36 cellular contexts compared by ENCODE assay signal in the genomic region with DNA sequence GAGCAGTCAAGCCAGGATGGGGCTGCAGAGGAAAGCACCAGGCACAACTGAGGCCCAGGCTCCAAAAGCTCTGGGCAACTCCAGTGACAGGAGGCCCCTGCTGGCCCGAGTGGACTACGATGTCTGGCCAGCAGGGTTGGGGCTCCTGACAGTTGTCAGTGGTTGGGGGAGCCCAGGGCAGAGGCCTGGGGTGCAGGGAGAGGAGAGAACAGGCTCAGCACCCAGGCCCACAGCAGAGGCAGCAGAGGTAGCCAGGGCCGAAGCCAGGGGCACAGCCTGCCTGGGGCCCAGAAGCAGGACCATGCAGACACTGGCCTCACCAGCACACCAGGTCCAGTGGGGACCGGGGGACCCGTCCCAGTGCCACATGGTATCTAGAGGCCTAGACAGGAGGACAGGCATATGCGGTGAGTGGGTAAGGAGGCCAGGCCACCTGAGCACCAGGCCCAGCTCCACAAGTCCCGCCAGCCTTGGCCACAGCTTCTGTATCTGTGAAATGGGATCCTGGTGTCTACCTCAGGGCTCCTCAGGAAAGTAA. TPM values are rescaled to one million over a fixed set of nuclear protein-coding genes. Genes with fewer than 3 reads are reported as not detected.
"Had no signal": no experiment of that assay in that cellular context is flagged by ENCODE, and none has a peak within 500 bp of the region (broad histone marks: within the 10 kb centered on the region; RNA-seq: fewer than 3 reads in every experiment).

No MANE protein-coding gene starts in this region.

- FAIRE-seq: endometrium, endothelial cell of umbilical vein, frontal cortex had no signal

- H3K36me3 Mint-ChIP-seq: activated CD4-positive, alpha-beta memory T cell treated with anti-CD3 and anti-CD28 coated beads for 36 hours; activated CD8-positive, alpha-beta memory T cell treated with anti-CD3 and anti-CD28 coated beads, Interleukin-2, amount 10 ng/mL, durations not matched to agents 7 days and 5 days; activated naive CD4-positive, alpha-beta T cell treated with anti-CD3 and anti-CD28 coated beads, Interleukin-2, amount 50 U/mL, for 24 hours; activated naive CD8-positive, alpha-beta T cell treated with anti-CD3 and anti-CD28 coated beads for 36 hours; brain had no signal

- H3K27ac ChIP-seq: adrenal gland, ascending aorta, breast epithelium, cardiac muscle cell, coronary artery had no signal

- H3K36me3 ChIP-seq: adrenal gland, ascending aorta, breast epithelium, cardiac muscle cell had no signal

- H3K4me1 ChIP-seq: breast epithelium had no signal

- H3K27me3 ChIP-seq: adrenal gland, ascending aorta, breast epithelium, cardiac muscle cell had no signal

- H3K4me3 ChIP-seq: adrenal gland, ascending aorta, breast epithelium, cardiac muscle cell, coronary artery had no signal

- H3K27ac Mint-ChIP-seq: activated CD4-positive, alpha-beta memory T cell treated with anti-CD3 and anti-CD28 coated beads for 36 hours; activated CD4-positive, alpha-beta T cell treated with anti-CD3 and anti-CD28 coated beads for 36 hours; activated CD4-positive, alpha-beta T cell treated with anti-CD3 and anti-CD28 coated beads, Interleukin-2, amount 10 ng/mL, durations not matched to agents 24 days and 14 days; activated CD8-positive, alpha-beta memory T cell treated with anti-CD3 and anti-CD28 coated beads, Interleukin-2, amount 10 ng/mL, durations not matched to agents 7 days and 5 days; activated CD8-positive, alpha-beta T cell treated with anti-CD3 and anti-CD28 coated beads, Interleukin-2, amount 10 ng/mL, durations not matched to agents 7 days and 5 days; activated naive CD4-positive, alpha-beta T cell treated with anti-CD3 and anti-CD28 coated beads for 36 hours; activated naive CD4-positive, alpha-beta T cell treated with anti-CD3 and anti-CD28 coated beads, Interleukin-2, amount 50 U/mL, for 24 hours; activated naive CD8-positive, alpha-beta T cell treated with anti-CD3 and anti-CD28 coated beads for 36 hours; activated naive CD8-positive, alpha-beta T cell treated with anti-CD3 and anti-CD28 coated beads, Interleukin-2, amount 50 U/mL, for 24 hours; activated T-helper 1 cell treated with anti-CD3 and anti-CD28 coated beads, Interleukin-12 subunit alpha, Interleukin-12 subunit beta, Interleukin-2, Interleukin-4 antibody, amounts not matched to agents 30 ng/mL and 10 ng/mL and 1 ng/mL, durations not matched to agents 14 hours and 24 hours and 36 hours; activated T-helper 2 cell treated with anti-CD3 and anti-CD28 coated beads, Interferon-gamma antibody, Interleukin-2, Interleukin-4, amounts not matched to agents 10 μg/mL and 5 μg/mL and 100 μg/mL, durations not matched to agents 14 hours and 24 hours and 36 hours; brain had no signal

- H3K4me3 Mint-ChIP-seq: activated CD4-positive, alpha-beta memory T cell treated with anti-CD3 and anti-CD28 coated beads for 36 hours; activated CD4-positive, alpha-beta T cell treated with anti-CD3 and anti-CD28 coated beads for 36 hours; activated CD4-positive, alpha-beta T cell treated with anti-CD3 and anti-CD28 coated beads, Interleukin-2, amount 10 ng/mL, durations not matched to agents 24 days and 14 days; activated CD8-positive, alpha-beta memory T cell treated with anti-CD3 and anti-CD28 coated beads, Interleukin-2, amount 10 ng/mL, durations not matched to agents 7 days and 5 days; activated CD8-positive, alpha-beta T cell treated with anti-CD3 and anti-CD28 coated beads, Interleukin-2, amount 10 ng/mL, durations not matched to agents 7 days and 5 days; activated naive CD4-positive, alpha-beta T cell treated with anti-CD3 and anti-CD28 coated beads for 36 hours; activated naive CD4-positive, alpha-beta T cell treated with anti-CD3 and anti-CD28 coated beads, Interleukin-2, amount 50 U/mL, for 24 hours; activated naive CD8-positive, alpha-beta T cell treated with anti-CD3 and anti-CD28 coated beads for 36 hours; activated naive CD8-positive, alpha-beta T cell treated with anti-CD3 and anti-CD28 coated beads, Interleukin-2, amount 50 U/mL, for 24 hours; activated T-helper 1 cell treated with anti-CD3 and anti-CD28 coated beads, Interleukin-12 subunit alpha, Interleukin-12 subunit beta, Interleukin-2, Interleukin-4 antibody, amounts not matched to agents 30 ng/mL and 10 ng/mL and 1 ng/mL, durations not matched to agents 14 hours and 24 hours and 36 hours; brain; central memory CD8-positive, alpha-beta T cell had no signal

- ATAC-seq: activated CD4-positive, alpha-beta T cell treated with anti-CD3 and anti-CD28 coated beads for 36 hours; activated CD8-positive, alpha-beta memory T cell treated with anti-CD3 and anti-CD28 coated beads, Interleukin-2, amount 10 ng/mL, durations not matched to agents 7 days and 5 days; activated CD8-positive, alpha-beta T cell treated with anti-CD3 and anti-CD28 coated beads, Interleukin-2, amount 10 ng/mL, durations not matched to agents 7 days and 5 days; activated naive CD8-positive, alpha-beta T cell treated with anti-CD3 and anti-CD28 coated beads, Interleukin-2, amount 50 U/mL, for 24 hours; esophagus mucosa had no signal

- H3K9me3 Mint-ChIP-seq: activated CD4-positive, alpha-beta memory T cell treated with anti-CD3 and anti-CD28 coated beads for 36 hours; activated CD4-positive, alpha-beta T cell treated with anti-CD3 and anti-CD28 coated beads, Interleukin-2, amount 10 ng/mL, durations not matched to agents 24 days and 14 days; activated naive CD4-positive, alpha-beta T cell treated with anti-CD3 and anti-CD28 coated beads for 36 hours; activated naive CD4-positive, alpha-beta T cell treated with anti-CD3 and anti-CD28 coated beads, Interleukin-2, amount 50 U/mL, for 24 hours; activated naive CD8-positive, alpha-beta T cell treated with anti-CD3 and anti-CD28 coated beads for 36 hours; activated naive CD8-positive, alpha-beta T cell treated with anti-CD3 and anti-CD28 coated beads, Interleukin-2, amount 50 U/mL, for 24 hours; activated T-helper 1 cell treated with anti-CD3 and anti-CD28 coated beads, Interleukin-12 subunit alpha, Interleukin-12 subunit beta, Interleukin-2, Interleukin-4 antibody, amounts not matched to agents 30 ng/mL and 10 ng/mL and 1 ng/mL, durations not matched to agents 14 hours and 24 hours and 36 hours; activated T-helper 2 cell treated with anti-CD3 and anti-CD28 coated beads, Interferon-gamma antibody, Interleukin-2, Interleukin-4, amounts not matched to agents 10 μg/mL and 5 μg/mL and 100 μg/mL, durations not matched to agents 14 hours and 24 hours and 36 hours; central memory CD8-positive, alpha-beta T cell had no signal

- H3K27me3 Mint-ChIP-seq: activated CD4-positive, alpha-beta memory T cell treated with anti-CD3 and anti-CD28 coated beads for 36 hours; activated CD4-positive, alpha-beta T cell treated with anti-CD3 and anti-CD28 coated beads for 36 hours; activated CD4-positive, alpha-beta T cell treated with anti-CD3 and anti-CD28 coated beads, Interleukin-2, amount 10 ng/mL, durations not matched to agents 24 days and 14 days; activated CD8-positive, alpha-beta memory T cell treated with anti-CD3 and anti-CD28 coated beads, Interleukin-2, amount 10 ng/mL, durations not matched to agents 7 days and 5 days; activated naive CD4-positive, alpha-beta T cell treated with anti-CD3 and anti-CD28 coated beads, Interleukin-2, amount 50 U/mL, for 24 hours; activated naive CD8-positive, alpha-beta T cell treated with anti-CD3 and anti-CD28 coated beads for 36 hours; activated naive CD8-positive, alpha-beta T cell treated with anti-CD3 and anti-CD28 coated beads, Interleukin-2, amount 50 U/mL, for 24 hours; central memory CD8-positive, alpha-beta T cell had no signal

- H3K9me3 ChIP-seq: adrenal gland, ascending aorta, breast epithelium had no signal

- DNase-seq: activated CD4-positive, alpha-beta memory T cell treated with anti-CD3 and anti-CD28 coated beads for 36 hours; activated CD4-positive, alpha-beta T cell treated with anti-CD3 and anti-CD28 coated beads for 36 hours; activated CD4-positive, alpha-beta T cell treated with anti-CD3 and anti-CD28 coated beads, Interleukin-2, amount 10 ng/mL, durations not matched to agents 24 days and 14 days; activated CD4-positive, CD25-positive, alpha-beta regulatory T cell; activated CD4-positive, CD25-positive, alpha-beta regulatory T cell treated with anti-CD3 and anti-CD28 coated beads, Interleukin-2, amount 50 U/mL, for 72 hours; activated CD8-positive, alpha-beta memory T cell treated with anti-CD3 and anti-CD28 coated beads, Interleukin-2, amount 10 ng/mL, durations not matched to agents 7 days and 5 days; activated CD8-positive, alpha-beta memory T cell treated with anti-CD3 and anti-CD28 coated beads, Interleukin-2, amount 50 U/mL, for 4 hours; activated CD8-positive, alpha-beta T cell treated with anti-CD3 and anti-CD28 coated beads, Interleukin-2, amount 10 ng/mL, durations not matched to agents 7 days and 5 days; activated effector memory CD4-positive, alpha-beta T cell treated with anti-CD3 and anti-CD28 coated beads, Interleukin-2, amount 50 U/mL, for 16 hours; activated naive CD4-positive, alpha-beta T cell treated with anti-CD3 and anti-CD28 coated beads for 36 hours; activated naive CD8-positive, alpha-beta T cell treated with anti-CD3 and anti-CD28 coated beads for 36 hours; activated naive CD8-positive, alpha-beta T cell treated with anti-CD3 and anti-CD28 coated beads, Interleukin-2, amount 50 U/mL, for 24 hours; activated T-cell treated with anti-CD3 and anti-CD28 coated beads, Interleukin-2, amount 50 U/mL, for 1 hour; activated T-cell treated with anti-CD3 and anti-CD28 coated beads, Interleukin-2, amount 50 U/mL, for 48 hours; adrenal gland; amygdala; dermis blood vessel endothelial cell; effector CD8-positive, alpha-beta T cell; T-helper 2 cell had no signal

- H3K4me1 Mint-ChIP-seq: activated CD4-positive, alpha-beta T cell treated with anti-CD3 and anti-CD28 coated beads for 36 hours; activated CD4-positive, alpha-beta T cell treated with anti-CD3 and anti-CD28 coated beads, Interleukin-2, amount 10 ng/mL, durations not matched to agents 24 days and 14 days; activated CD8-positive, alpha-beta memory T cell treated with anti-CD3 and anti-CD28 coated beads, Interleukin-2, amount 10 ng/mL, durations not matched to agents 7 days and 5 days; activated naive CD4-positive, alpha-beta T cell treated with anti-CD3 and anti-CD28 coated beads, Interleukin-2, amount 50 U/mL, for 24 hours; activated naive CD8-positive, alpha-beta T cell treated with anti-CD3 and anti-CD28 coated beads for 36 hours; activated naive CD8-positive, alpha-beta T cell treated with anti-CD3 and anti-CD28 coated beads, Interleukin-2, amount 50 U/mL, for 24 hours; central memory CD8-positive, alpha-beta T cell had no signal

RNA-seq across cellular contexts. Expression of gene LRRC18, which starts 46.0 kb away (rescaled TPM):
- total RNA-seq: activated CD4-positive, alpha-beta memory T cell treated with anti-CD3 and anti-CD28 coated beads for 36 hours; activated CD4-positive, alpha-beta T cell treated with anti-CD3 and anti-CD28 coated beads for 36 hours; activated CD4-positive, alpha-beta T cell treated with anti-CD3 and anti-CD28 coated beads, Interleukin-2, amount 10 ng/mL, durations not matched to agents 24 days and 14 days; activated CD8-positive, alpha-beta memory T cell treated with anti-CD3 and anti-CD28 coated beads for 36 hours; activated CD8-positive, alpha-beta memory T cell treated with anti-CD3 and anti-CD28 coated beads, Interleukin-2, amount 10 ng/mL, durations not matched to agents 7 days and 5 days; activated naive CD4-positive, alpha-beta T cell treated with anti-CD3 and anti-CD28 coated beads for 36 hours; activated naive CD8-positive, alpha-beta T cell treated with anti-CD3 and anti-CD28 coated beads for 36 hours; activated T-helper 1 cell treated with anti-CD3 and anti-CD28 coated beads, Interleukin-12 subunit alpha, Interleukin-12 subunit beta, Interleukin-2, Interleukin-4 antibody, amounts not matched to agents 30 ng/mL and 10 ng/mL and 1 ng/mL, durations not matched to agents 14 hours and 24 hours and 36 hours; activated T-helper 2 cell treated with anti-CD3 and anti-CD28 coated beads, Interferon-gamma antibody, Interleukin-2, Interleukin-4, amounts not matched to agents 10 μg/mL and 5 μg/mL and 100 μg/mL, durations not matched to agents 14 hours and 24 hours and 36 hours; adrenal gland; ascending aorta; breast epithelium; cardiac muscle cell; cerebellum; dermis blood vessel endothelial cell; endothelial cell of umbilical vein; epithelial cell of proximal tubule; esophagus mucosa; frontal cortex; T-helper 1 cell treated with Interleukin-12 subunit alpha and Interleukin-12 subunit beta and Interleukin-4 antibody, amounts not matched to agents 30 ng/mL and 1 ng/mL, for 36 hours had no signal
- polyA plus RNA-seq: adrenal gland, cardiac muscle cell, endothelial cell of umbilical vein had no signal
